In the genomic region with DNA sequence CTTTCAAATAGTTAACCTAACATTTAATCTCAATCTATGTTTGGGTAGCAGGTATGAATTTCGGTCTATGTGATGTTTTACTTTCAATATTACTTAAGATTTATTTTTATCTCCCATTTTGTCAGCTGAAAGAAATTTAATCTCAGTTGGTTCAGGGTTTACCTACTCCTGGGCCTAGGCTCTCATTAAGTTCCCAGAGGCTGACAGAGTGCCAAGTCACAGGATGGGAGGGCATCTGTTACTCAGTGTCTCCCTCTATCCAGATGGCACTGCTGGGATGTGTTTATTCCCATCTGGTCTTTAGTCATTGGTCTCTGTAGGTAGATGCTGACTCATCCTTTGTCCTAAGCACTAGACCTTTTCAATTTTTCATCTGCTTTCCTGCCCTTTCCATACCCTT, we compare ENCODE assay signal across 10 cellular contexts.
DNase-seq lines count a peak whose midpoint lies in the region; ATAC-seq and TF ChIP-seq lines count a peak whose summit lies in the region.
"Had no signal": no experiment of that assay in that cellular context is flagged by ENCODE, and none has a peak within 500 bp of the region (broad histone marks: within the 10 kb centered on the region; RNA-seq: fewer than 3 reads in every experiment).

No MANE protein-coding gene starts in this region.

- no peak for TF ChIP-seq POLR2A in gastroesophageal sphincter (IDR thresholded peaks at IDR 0.05)

- H3K4me1 ChIP-seq in aorta (ENCODE audit: control insufficient read depth in 1 of 2, insufficient read depth in 2 of 2, low read length in 2 of 2) (no peaks in the 10 kb centered on the region), gastroesophageal sphincter (no peaks in the 10 kb centered on the region)

- H3K9me3 ChIP-seq in WERI-Rb-1 (ENCODE audit: severe bottlenecking) (no peaks in the 10 kb centered on the region), aorta (ENCODE audit: control insufficient read depth, low read length) (no peaks in the 10 kb centered on the region), gastroesophageal sphincter (no peaks in the 10 kb centered on the region)

- H3K36me3 ChIP-seq in WERI-Rb-1: no peaks in the 10 kb centered on the region
- no peaks in the 10 kb centered on the region for H3K36me3 ChIP-seq in aorta (ENCODE audit: control insufficient read depth in 1 of 2, insufficient read depth in 2 of 2, low read length in 1 of 2)
- H3K36me3 ChIP-seq in gastroesophageal sphincter: no peaks in the 10 kb centered on the region

- ATAC-seq in aorta (ENCODE audit: low FRiP score) (no peak), gastroesophageal sphincter (no peak), HG02870 (IDR thresholded peaks at IDR 0.05; ENCODE audit: unreplicated experiment) (no peak)

- H3K4me3 ChIP-seq in WERI-Rb-1 (ENCODE audit: low read depth, low read length) (no peak overlapping the region), aorta (ENCODE audit: low read length in 2 of 2) (no peak overlapping the region), gastroesophageal sphincter (no peak overlapping the region)

- H3K27ac ChIP-seq in WERI-Rb-1 (no peak overlapping the region), aorta (ENCODE audit: low read depth in 1 of 2, low read length in 2 of 2) (no peak overlapping the region), gastroesophageal sphincter (no peak overlapping the region)

- peak; percentile 5 for DNase-seq in GM04504 (ENCODE audit: low read depth)
- peak; percentile 78 for DNase-seq in HT1080 (ENCODE audit: low read depth)
- peak; percentile 28 for DNase-seq in WERI-Rb-1
- peak; percentile 76 for DNase-seq in kidney tubule cell (ENCODE audit: low spot score)
- no peak for DNase-seq in aorta
- DNase-seq in islet precursor cell: no peak
- DNase-seq: erythroblast, NCI-H510A treated with DMSO at 0.1 percent for 48 hours had no signal

- TF ChIP-seq EP300 in gastroesophageal sphincter (IDR thresholded peaks at IDR 0.05): no peak

- intact Hi-C loops in aorta (cut with DNase I): no loop called here

- TF ChIP-seq CTCF in WERI-Rb-1 (IDR thresholded peaks at IDR 0.05; ENCODE audit: low read depth, low read length) (no peak), gastroesophageal sphincter (IDR thresholded peaks at IDR 0.05) (no peak)

- WGBS in aorta, 2 donors: 51 to 67% methylated on average over 1 of the region's 1 CpG
- WGBS in gastroesophageal sphincter (ENCODE audit: low coverage in 1 of 2), 2 donors: 88 to 100% methylated on average over 1 of the region's 1 CpG

- H3K27me3 ChIP-seq in WERI-Rb-1 (ENCODE audit: insufficient read depth, low read depth, severe bottlenecking) (no peaks in the 10 kb centered on the region), aorta (ENCODE audit: control insufficient read depth in 1 of 2, insufficient read depth in 2 of 2, low read length in 1 of 2) (no peaks in the 10 kb centered on the region), gastroesophageal sphincter (no peaks in the 10 kb centered on the region)

Comparison
In these comparisons a context has a peak if more than half of its experiments do, and no peak if none do; other contexts are left out.
1. DNase-seq: peak in GM04504 (single experiment), HT1080 (single experiment), WERI-Rb-1 (single experiment) and kidney tubule cell (single experiment); none in aorta (0 of 2) and islet precursor cell (single experiment).